ENCODE assay signal across 12 cellular contexts in the genomic region with DNA sequence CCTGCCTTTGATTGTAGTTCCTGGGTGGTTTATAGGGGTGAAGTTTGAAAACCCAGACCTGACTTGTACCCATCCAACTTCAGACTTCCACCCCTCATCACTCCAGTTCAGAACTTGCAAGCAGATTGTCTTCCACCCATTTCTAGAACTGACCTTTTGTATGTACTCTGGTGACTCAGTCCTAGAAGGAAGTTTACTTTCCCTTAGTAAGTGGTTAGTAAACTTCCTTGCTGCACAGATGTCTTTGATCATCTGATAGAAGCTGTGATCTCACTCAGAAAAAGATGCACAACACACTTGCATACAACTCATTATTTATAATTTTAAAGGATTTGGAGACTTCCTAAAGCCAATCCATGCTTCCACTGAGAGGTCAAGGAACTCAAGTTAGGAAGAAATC.
DNase-seq lines count a peak whose midpoint lies in the region; ATAC-seq and TF ChIP-seq lines count a peak whose summit lies in the region.
"Had no signal": no experiment of that assay in that cellular context is flagged by ENCODE, and none has a peak within 500 bp of the region (broad histone marks: within the 10 kb centered on the region; RNA-seq: fewer than 3 reads in every experiment).

No MANE protein-coding gene starts in this region.

- H3K4me3 ChIP-seq in AG04450 (ENCODE audit: low read depth, low read length), result no peak overlapping the region
- no peak overlapping the region for H3K4me3 ChIP-seq in RWPE2 (ENCODE audit: severe bottlenecking)
- no peak overlapping the region for H3K4me3 ChIP-seq in gastroesophageal sphincter
- H3K4me3 ChIP-seq: BLaER1 had no signal

- no peaks in the 10 kb centered on the region for H3K36me3 ChIP-seq in RWPE2 (ENCODE audit: low read depth)
- no peaks in the 10 kb centered on the region for H3K36me3 ChIP-seq in gastroesophageal sphincter
- H3K36me3 ChIP-seq: BLaER1 had no signal

- no peak for TF ChIP-seq CTCF in AG04450 (IDR thresholded peaks at IDR 0.05; ENCODE audit: low read depth, low read length)
- no peak for TF ChIP-seq CTCF in RWPE2 (IDR thresholded peaks at IDR 0.05; ENCODE audit: poor library complexity, severe bottlenecking)
- TF ChIP-seq CTCF in gastroesophageal sphincter (IDR thresholded peaks at IDR 0.05), result no peak

- H3K27me3 ChIP-seq in AG04450 (ENCODE audit: control insufficient read depth, insufficient read depth, low read length) (no peaks in the 10 kb centered on the region), RWPE2 (ENCODE audit: insufficient read depth, poor library complexity, severe bottlenecking) (no peaks in the 10 kb centered on the region), gastroesophageal sphincter (no peaks in the 10 kb centered on the region)
- H3K27me3 ChIP-seq: BLaER1 had no signal

- CTCF ChIA-PET in AG04450 (lab: Charles Lee), result no interaction called here

- peaks cover 38% of the 10 kb centered on the region for H3K4me1 ChIP-seq in RWPE2 (ENCODE audit: insufficient read depth, poor library complexity, severe bottlenecking)
- H3K4me1 ChIP-seq in gastroesophageal sphincter, result peaks cover 0 to 5% (median 0%) of the 10 kb centered on the region in 3 donors

- peak; percentile 45 for DNase-seq in AG04450 (ENCODE audit: low read depth, low spot score)
- no peak for DNase-seq in RWPE2 (ENCODE audit: low spot score)
- DNase-seq in NCI-H2029 (lab: John Stamatoyannopoulos, UW), result no peak
- no peak for DNase-seq in DMS153 (lab: John Stamatoyannopoulos, UW)
- DNase-seq in Kasumi-1 (lab: John Stamatoyannopoulos, UW), result no peak
- no peak for DNase-seq in COLO668 (lab: John Stamatoyannopoulos, UW; ENCODE audit: unreplicated experiment)
- DNase-seq: activated gamma-delta T cell treated with Interleukin-2 at 50 U/mL for 16 hours, GOT3 had no signal

- TF ChIP-seq EP300 in gastroesophageal sphincter (IDR thresholded peaks at IDR 0.05), result no peak

- TF ChIP-seq POLR2A in gastroesophageal sphincter (IDR thresholded peaks at IDR 0.05), result no peak

- POLR2A ChIA-PET in AG04450 (lab: Yijun Ruan, JAX), result interaction anchor here (0.7 kb wide), 1 partner anchor 77 kb away, joined by 10 read pairs; no protein-coding TSS in a partner anchor

- no peak overlapping the region for H3K27ac ChIP-seq in AG04450 (ENCODE audit: low read depth, low read length)
- H3K27ac ChIP-seq in RWPE2 (ENCODE audit: poor library complexity, severe bottlenecking), result peak overlapping the region; percentile 86
- no peak overlapping the region for H3K27ac ChIP-seq in gastroesophageal sphincter
- H3K27ac ChIP-seq: BLaER1 had no signal

- ATAC-seq in HG02885 (IDR thresholded peaks at IDR 0.05; ENCODE audit: poor library complexity, unreplicated experiment) (peak; percentile 65), RWPE2 (ENCODE audit: low read depth) (peak; percentile 96), gastroesophageal sphincter (peak; percentile 22)
- ATAC-seq: sciatic nerve had no signal

- H3K9me3 ChIP-seq in AG04450 (ENCODE audit: control insufficient read depth, insufficient read depth, low read length) (no peaks in the 10 kb centered on the region), RWPE2 (ENCODE audit: severe bottlenecking) (no peaks in the 10 kb centered on the region), gastroesophageal sphincter (no peaks in the 10 kb centered on the region)
- H3K9me3 ChIP-seq: BLaER1 had no signal

Comparison
In these comparisons a context has a peak if more than half of its experiments do, and no peak if none do; other contexts are left out.
1. ATAC-seq: peak in every context shown above with its lines; median percentile 96 in RWPE2; 65 in HG02885; 22 in gastroesophageal sphincter.